In the genomic region with DNA sequence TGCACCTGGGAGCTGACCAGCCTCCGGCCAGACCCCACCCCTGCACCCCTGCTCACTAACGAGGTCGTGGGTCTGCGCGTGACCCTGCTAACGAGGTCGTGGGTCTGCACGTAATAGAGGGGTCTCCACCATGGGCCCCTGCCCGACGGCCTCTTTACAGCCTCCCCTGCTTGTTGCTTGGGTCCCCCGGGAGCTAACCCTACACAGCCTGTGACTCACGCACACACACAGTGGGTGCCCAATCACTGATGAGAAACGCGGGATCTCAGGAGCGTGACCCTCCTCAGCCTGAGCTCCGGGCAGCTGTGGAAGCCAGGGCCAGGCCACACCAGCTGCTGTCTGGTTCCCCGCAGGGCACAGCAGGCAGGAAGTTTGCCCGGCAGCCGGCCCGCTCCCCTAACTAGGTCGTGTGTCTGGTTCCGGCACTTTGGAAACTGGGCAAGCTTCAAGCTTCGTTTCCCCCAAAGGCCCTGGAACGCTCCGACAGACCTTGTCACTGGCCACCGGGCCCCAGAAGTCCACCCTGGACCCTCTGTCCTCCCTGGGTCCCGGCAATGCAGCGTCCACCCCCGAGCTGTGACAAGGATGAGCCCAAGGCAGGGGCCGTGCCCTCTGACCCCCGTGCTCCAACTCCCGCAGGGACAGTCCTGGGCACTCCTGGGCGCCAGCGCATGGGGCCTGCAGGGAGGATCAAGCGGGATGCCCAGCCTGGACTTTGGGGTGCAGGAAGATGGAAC, we compare ENCODE assay signal across 9 cellular contexts. TPM values are rescaled to one million over a fixed set of nuclear protein-coding genes. Genes with fewer than 3 reads are reported as not detected.
DNase-seq lines count a peak whose midpoint lies in the region; ATAC-seq and TF ChIP-seq lines count a peak whose summit lies in the region.
"Had no signal": no experiment of that assay in that cellular context is flagged by ENCODE, and none has a peak within 500 bp of the region (broad histone marks: within the 10 kb centered on the region; RNA-seq: fewer than 3 reads in every experiment).

No MANE protein-coding gene starts in this region.

- peak; percentile 20 for DNase-seq in activated CD4-positive, alpha-beta T cell treated with anti-CD3 and anti-CD28 coated beads for 36 hours
- DNase-seq in activated CD4-positive, alpha-beta T cell treated with anti-CD3 and anti-CD28 coated beads for 4 hours, result no peak
- DNase-seq in NCI-H774 (lab: John Stamatoyannopoulos, UW) (peak; percentile 44), epithelial cell of esophagus (ENCODE audit: low read depth) (peak; percentile 42), occipital lobe (lab: John Stamatoyannopoulos, UW) (no peak), substantia nigra (lab: John Stamatoyannopoulos, UW) (no peak)
- no peak for DNase-seq in stimulated activated naive CD8-positive, alpha-beta T cell treated with anti-CD3 and anti-CD28 coated beads, Interleukin-15, Interleukin-2, amounts not matched to agents 100 U/mL and 50 U/mL, for 24 hours
- DNase-seq: NCI-H187 treated with DMSO at 0.1 percent for 48 hours had no signal

- H3K4me1 Mint-ChIP-seq in activated CD4-positive, alpha-beta T cell treated with anti-CD3 and anti-CD28 coated beads for 36 hours, result peaks cover 8% of the 10 kb centered on the region

- H3K4me3 Mint-ChIP-seq in activated CD4-positive, alpha-beta T cell treated with anti-CD3 and anti-CD28 coated beads for 36 hours, result no peak overlapping the region

- H3K4me3 ChIP-seq in epithelial cell of esophagus (ENCODE audit: low read length) (peak overlapping the region; percentile 19), skin epidermis (peak overlapping the region; percentile 17 to 45 (median 35))

- CTCF ChIA-PET in activated CD4-positive, alpha-beta T cell treated with anti-CD3 and anti-CD28 coated beads for 36 hours (lab: Charles Lee), result interaction anchor here (0.9 to 3.2 kb wide), 7 partner anchors 10 to 437 kb away, joined by 3 to 21 read pairs (median 7); partner anchors contain the start of gene PPDPF

- intact Hi-C loops in activated CD4-positive, alpha-beta T cell treated with anti-CD3 and anti-CD28 coated beads for 36 hours (cut with DNase I, micrococcal nuclease), result loop anchor here (2.0 to 10.0 kb wide), 6 partner anchors 101 to 528 kb away; partner anchors contain the start of genes UCKL1 (in 2 of the 2), ABHD16B (in 1 of the 2), TCEA2 (in 1 of the 2) and TPD52L2 (in 1 of the 2)

- ATAC-seq in activated CD4-positive, alpha-beta T cell treated with anti-CD3 and anti-CD28 coated beads for 36 hours, result no peak
- ATAC-seq in stimulated activated naive CD8-positive, alpha-beta T cell treated with anti-CD3 and anti-CD28 coated beads, Interleukin-15, Interleukin-2, amounts not matched to agents 100 U/mL and 50 U/mL, for 24 hours, result no peak

- H3K36me3 Mint-ChIP-seq in activated CD4-positive, alpha-beta T cell treated with anti-CD3 and anti-CD28 coated beads for 36 hours (ENCODE audit: low read depth), result no peaks in the 10 kb centered on the region

- TF ChIP-seq CTCF in epithelial cell of esophagus (IDR thresholded peaks at IDR 0.05; ENCODE audit: insufficient read depth, low read depth, low read length, missing control alignments), result no peak

- no peak overlapping the region for H3K27ac Mint-ChIP-seq in activated CD4-positive, alpha-beta T cell treated with anti-CD3 and anti-CD28 coated beads for 36 hours

- no peaks in the 10 kb centered on the region for H3K27me3 Mint-ChIP-seq in activated CD4-positive, alpha-beta T cell treated with anti-CD3 and anti-CD28 coated beads for 36 hours

- POLR2A ChIA-PET in activated CD4-positive, alpha-beta T cell treated with anti-CD3 and anti-CD28 coated beads for 36 hours (lab: Charles Lee), result interaction anchor here (0.6 kb wide), 2 partner anchors 10 to 306 kb away, joined by 3 read pairs; no protein-coding TSS in a partner anchor

- H3K27ac ChIP-seq in skin epidermis, result peak overlapping the region in 20 of 21 experiments; percentile 71 to 98 (median 86)
- H3K27ac ChIP-seq in substantia nigra (ENCODE audit: low read depth, low read length, poor library complexity, severe bottlenecking), result no peak overlapping the region

- no peaks in the 10 kb centered on the region for H3K9me3 Mint-ChIP-seq in activated CD4-positive, alpha-beta T cell treated with anti-CD3 and anti-CD28 coated beads for 36 hours (ENCODE audit: low read depth)

RNA-seq across cellular contexts. Expression of gene PTK6, which starts 0.8 kb away (rescaled TPM):
- total RNA-seq in activated CD4-positive, alpha-beta T cell treated with anti-CD3 and anti-CD28 coated beads for 36 hours, result under 1 TPM; 0.25 to 0.48 TPM
- 0.16 TPM for total RNA-seq in occipital lobe

RNA-seq across cellular contexts. Expression of gene SRMS, which starts 11.1 kb away (rescaled TPM):
- not detected for total RNA-seq in activated CD4-positive, alpha-beta T cell treated with anti-CD3 and anti-CD28 coated beads for 36 hours
- total RNA-seq in occipital lobe, result not detected

RNA-seq across cellular contexts. Expression of gene PPDPF, which starts 15.8 kb away (rescaled TPM):
- 100 to 1,000 TPM; 119 to 133 TPM for total RNA-seq in activated CD4-positive, alpha-beta T cell treated with anti-CD3 and anti-CD28 coated beads for 36 hours
- total RNA-seq in occipital lobe, result 43.5 TPM

RNA-seq across cellular contexts. Expression of gene FNDC11, which starts 17.6 kb away (rescaled TPM):
- under 1 TPM; 0.18 to 0.27 TPM for total RNA-seq in activated CD4-positive, alpha-beta T cell treated with anti-CD3 and anti-CD28 coated beads for 36 hours
- 4.1 TPM for total RNA-seq in occipital lobe

RNA-seq across cellular contexts. Expression of gene EEF1A2, which starts 37.5 kb away (rescaled TPM):
- under 1 TPM; 0.69 to 0.81 TPM for total RNA-seq in activated CD4-positive, alpha-beta T cell treated with anti-CD3 and anti-CD28 coated beads for 36 hours
- total RNA-seq in occipital lobe, result 214 TPM

Comparison
In these comparisons a context has a peak if more than half of its experiments do, and no peak if none do; other contexts are left out.
1. DNase-seq: peak in activated CD4-positive, alpha-beta T cell treated with anti-CD3 and anti-CD28 coated beads for 36 hours (single experiment), NCI-H774 (single experiment) and epithelial cell of esophagus (single experiment); none in activated CD4-positive, alpha-beta T cell treated with anti-CD3 and anti-CD28 coated beads for 4 hours (0 of 2), stimulated activated naive CD8-positive, alpha-beta T cell treated with anti-CD3 and anti-CD28 coated beads, Interleukin-15, Interleukin-2, amounts not matched to agents 100 U/mL and 50 U/mL, for 24 hours (single experiment), occipital lobe (single experiment) and substantia nigra (0 of 49).